ENCODE assay signal across 8 cellular contexts in genomic region chr3:156483426-156483825, GRCh38.
DNase-seq lines count a peak whose midpoint lies in the region; ATAC-seq and TF ChIP-seq lines count a peak whose summit lies in the region.

No MANE protein-coding gene starts in this region.

- POLR2A ChIA-PET in CD4-positive, alpha-beta T cell (lab: Charles Lee) = interaction anchor here (0.6 to 3.4 kb wide), 18 partner anchors 9 to 692 kb away, joined by 3 to 23 read pairs (median 6); partner anchors contain the start of genes CCNL1, SSR3 and TIPARP

- CTCF ChIA-PET in CD4-positive, alpha-beta T cell (lab: Charles Lee) = interaction anchor here (1.0 to 1.5 kb wide), 4 partner anchors 26 to 333 kb away, joined by 3 to 7 read pairs (median 4); no protein-coding TSS in a partner anchor

- peak overlapping the region; percentile 66 for H3K27ac ChIP-seq in CD4-positive, alpha-beta T cell (ENCODE audit: low read depth, low read length)

- H3K9me3 Mint-ChIP-seq in CD4-positive, alpha-beta T cell = no peaks in the 10 kb centered on the region
- no peaks in the 10 kb centered on the region for H3K9me3 Mint-ChIP-seq in T-helper 2 cell treated with Interferon-gamma antibody and Interleukin-4, amounts not matched to agents 5 μg/mL and 100 μg/mL, for 36 hours
- H3K9me3 Mint-ChIP-seq in stimulated activated naive CD8-positive, alpha-beta T cell treated with anti-CD3 and anti-CD28 coated beads, Interleukin-15, Interleukin-2, amounts not matched to agents 100 ng/mL and 50 ng/mL, for 24 hours = no peaks in the 10 kb centered on the region

- TF ChIP-seq CTCF in CD4-positive, alpha-beta T cell (IDR thresholded peaks at IDR 0.05) = no peak
- TF ChIP-seq CTCF in fibroblast of the aortic adventitia (IDR thresholded peaks at IDR 0.05; ENCODE audit: insufficient read depth, low read length) = no peak

- H3K27me3 Mint-ChIP-seq in CD4-positive, alpha-beta T cell = no peaks in the 10 kb centered on the region
- H3K27me3 Mint-ChIP-seq in T-helper 2 cell treated with Interferon-gamma antibody and Interleukin-4, amounts not matched to agents 5 μg/mL and 100 μg/mL, for 36 hours (ENCODE audit: low read depth) = peaks cover 29% of the 10 kb centered on the region
- H3K27me3 Mint-ChIP-seq in stimulated activated naive CD8-positive, alpha-beta T cell treated with anti-CD3 and anti-CD28 coated beads, Interleukin-15, Interleukin-2, amounts not matched to agents 100 ng/mL and 50 ng/mL, for 24 hours = no peaks in the 10 kb centered on the region

- no peaks in the 10 kb centered on the region for H3K27me3 ChIP-seq in CD4-positive, alpha-beta T cell (ENCODE audit: control insufficient read depth, insufficient read depth, low read length)

- H3K36me3 Mint-ChIP-seq in CD4-positive, alpha-beta T cell (ENCODE audit: low read depth) = no peaks in the 10 kb centered on the region
- no peaks in the 10 kb centered on the region for H3K36me3 Mint-ChIP-seq in T-helper 2 cell treated with Interferon-gamma antibody and Interleukin-4, amounts not matched to agents 5 μg/mL and 100 μg/mL, for 36 hours (ENCODE audit: low read depth)
- no peaks in the 10 kb centered on the region for H3K36me3 Mint-ChIP-seq in stimulated activated naive CD8-positive, alpha-beta T cell treated with anti-CD3 and anti-CD28 coated beads, Interleukin-15, Interleukin-2, amounts not matched to agents 100 ng/mL and 50 ng/mL, for 24 hours (ENCODE audit: low read depth)

- ATAC-seq in CD4-positive, alpha-beta T cell (ENCODE audit: poor library complexity) = peak; percentile 69
- peak; percentile 81 for ATAC-seq in HG03139 (IDR thresholded peaks at IDR 0.05; ENCODE audit: unreplicated experiment)

- H3K4me1 Mint-ChIP-seq in CD4-positive, alpha-beta T cell (ENCODE audit: low read depth) = peaks cover 40% of the 10 kb centered on the region
- peaks cover 30% of the 10 kb centered on the region for H3K4me1 Mint-ChIP-seq in T-helper 2 cell treated with Interferon-gamma antibody and Interleukin-4, amounts not matched to agents 5 μg/mL and 100 μg/mL, for 36 hours (ENCODE audit: low read depth)
- H3K4me1 Mint-ChIP-seq in stimulated activated naive CD8-positive, alpha-beta T cell treated with anti-CD3 and anti-CD28 coated beads, Interleukin-15, Interleukin-2, amounts not matched to agents 100 ng/mL and 50 ng/mL, for 24 hours (ENCODE audit: low read depth) = peaks cover 38% of the 10 kb centered on the region

- H3K4me3 Mint-ChIP-seq in CD4-positive, alpha-beta T cell = peak overlapping the region; percentile 20
- H3K4me3 Mint-ChIP-seq in T-helper 2 cell treated with Interferon-gamma antibody and Interleukin-4, amounts not matched to agents 5 μg/mL and 100 μg/mL, for 36 hours = peak overlapping the region; percentile 81
- H3K4me3 Mint-ChIP-seq in stimulated activated naive CD8-positive, alpha-beta T cell treated with anti-CD3 and anti-CD28 coated beads, Interleukin-15, Interleukin-2, amounts not matched to agents 100 ng/mL and 50 ng/mL, for 24 hours = peak overlapping the region; percentile 81

- intact Hi-C loops in CD4-positive, alpha-beta T cell (cut with DNase I, micrococcal nuclease) = loop anchor here in 1 of 2 experiments (5.0 kb wide), 1 partner anchor 584 kb away; no protein-coding TSS in a partner anchor
- intact Hi-C loops in posterior vena cava (cut with DNase I) = no loop called here

- no peaks in the 10 kb centered on the region for H3K9me3 ChIP-seq in CD4-positive, alpha-beta T cell (ENCODE audit: control insufficient read depth, low read length)

- peak overlapping the region; percentile 80 for H3K27ac Mint-ChIP-seq in CD4-positive, alpha-beta T cell
- H3K27ac Mint-ChIP-seq in T-helper 2 cell treated with Interferon-gamma antibody and Interleukin-4, amounts not matched to agents 5 μg/mL and 100 μg/mL, for 36 hours = peak overlapping the region; percentile 83
- peak overlapping the region; percentile 87 for H3K27ac Mint-ChIP-seq in stimulated activated naive CD8-positive, alpha-beta T cell treated with anti-CD3 and anti-CD28 coated beads, Interleukin-15, Interleukin-2, amounts not matched to agents 100 ng/mL and 50 ng/mL, for 24 hours

- H3K4me3 ChIP-seq in fibroblast of the aortic adventitia (ENCODE audit: low read depth, low read length) = no peak overlapping the region

- DNase-seq in CD4-positive, alpha-beta T cell = no peak
- peak; percentile 20 for DNase-seq in GM19238 (ENCODE audit: insufficient read length, low spot score)
- DNase-seq in T-helper 2 cell treated with Interferon-gamma antibody and Interleukin-4, amounts not matched to agents 5 μg/mL and 100 μg/mL, for 36 hours (ENCODE audit: low spot score) = peak; percentile 35
- peak; percentile 82 for DNase-seq in fibroblast of the aortic adventitia (ENCODE audit: low read depth)
- DNase-seq in posterior vena cava (ENCODE audit: low spot score) = no peak
- DNase-seq in hypothalamus (lab: John Stamatoyannopoulos, UW) = no peak

Comparison
In these comparisons a context has a peak if more than half of its experiments do, and no peak if none do; other contexts are left out.
1. DNase-seq: peak in GM19238 (single experiment), T-helper 2 cell treated with Interferon-gamma antibody and Interleukin-4, amounts not matched to agents 5 μg/mL and 100 μg/mL, for 36 hours (single experiment) and fibroblast of the aortic adventitia (single experiment); none in CD4-positive, alpha-beta T cell (0 of 10), posterior vena cava (single experiment) and hypothalamus (0 of 51).
2. H3K4me3 Mint-ChIP-seq: peak in every context shown above with its lines; median percentile 81 in T-helper 2 cell treated with Interferon-gamma antibody and Interleukin-4, amounts not matched to agents 5 μg/mL and 100 μg/mL, for 36 hours; 81 in stimulated activated naive CD8-positive, alpha-beta T cell treated with anti-CD3 and anti-CD28 coated beads, Interleukin-15, Interleukin-2, amounts not matched to agents 100 ng/mL and 50 ng/mL, for 24 hours; 20 in CD4-positive, alpha-beta T cell.
3. Peak in every context shown above with its lines, with median percentiles within 50 percentile points of each other: H3K27ac Mint-ChIP-seq.